1 cellular context compared by ENCODE assay signal in the genomic region with DNA sequence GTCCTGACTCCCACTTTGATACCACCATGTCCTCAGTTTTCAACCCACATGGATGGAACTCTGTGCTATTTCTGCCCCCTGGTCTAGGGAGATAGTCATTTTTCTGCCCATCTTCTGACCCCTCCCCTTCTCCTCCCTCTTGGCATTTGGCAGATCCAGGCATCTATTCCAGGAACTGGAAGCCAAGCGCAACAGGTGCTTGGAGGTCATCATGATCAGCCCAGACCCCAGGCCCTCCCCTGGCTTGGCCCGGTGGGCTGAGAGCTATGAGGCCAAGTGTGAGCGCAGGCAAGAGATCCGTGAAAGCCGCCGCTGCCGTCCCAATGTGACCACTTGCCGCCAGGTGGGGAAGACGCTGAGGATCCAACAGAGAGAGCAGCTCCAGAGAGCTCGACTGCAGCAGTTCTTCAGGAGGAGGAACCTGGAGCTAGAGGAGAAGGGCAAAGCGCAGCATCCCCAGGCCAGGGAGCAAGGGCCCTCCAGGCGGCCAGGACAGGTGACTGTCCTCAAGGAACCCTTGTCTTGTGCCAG.
TF ChIP-seq lines count a peak whose summit lies in the region.

No MANE protein-coding gene starts in this region.

TF ChIP-seq in K562, 482 proteins besides CTCF, POLR2A, EP300 and RAD21:
- TF ChIP-seq, protein P1, sequence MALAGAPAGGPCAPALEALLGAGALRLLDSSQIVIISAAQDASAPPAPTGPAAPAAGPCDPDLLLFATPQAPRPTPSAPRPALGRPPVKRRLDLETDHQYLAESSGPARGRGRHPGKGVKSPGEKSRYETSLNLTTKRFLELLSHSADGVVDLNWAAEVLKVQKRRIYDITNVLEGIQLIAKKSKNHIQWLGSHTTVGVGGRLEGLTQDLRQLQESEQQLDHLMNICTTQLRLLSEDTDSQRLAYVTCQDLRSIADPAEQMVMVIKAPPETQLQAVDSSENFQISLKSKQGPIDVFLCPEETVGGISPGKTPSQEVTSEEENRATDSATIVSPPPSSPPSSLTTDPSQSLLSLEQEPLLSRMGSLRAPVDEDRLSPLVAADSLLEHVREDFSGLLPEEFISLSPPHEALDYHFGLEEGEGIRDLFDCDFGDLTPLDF (CRISPR knock-in tag; IDR thresholded peaks at IDR 0.05): no peak
- TF ChIP-seq RBM34 (IDR thresholded peaks at IDR 0.05; ENCODE audit: borderline replicate concordance, insufficient read depth, low read length) (no peak), HNRNPLL (IDR thresholded peaks at IDR 0.05; ENCODE audit: low read depth, low read length, poor library complexity, severe bottlenecking) (peak; percentile 20), CBX2 (IDR thresholded peaks at IDR 0.05; ENCODE audit: insufficient read depth, low read length, poor library complexity, severe bottlenecking) (no peak)
